2 cellular contexts compared by ENCODE assay signal in the genomic region with DNA sequence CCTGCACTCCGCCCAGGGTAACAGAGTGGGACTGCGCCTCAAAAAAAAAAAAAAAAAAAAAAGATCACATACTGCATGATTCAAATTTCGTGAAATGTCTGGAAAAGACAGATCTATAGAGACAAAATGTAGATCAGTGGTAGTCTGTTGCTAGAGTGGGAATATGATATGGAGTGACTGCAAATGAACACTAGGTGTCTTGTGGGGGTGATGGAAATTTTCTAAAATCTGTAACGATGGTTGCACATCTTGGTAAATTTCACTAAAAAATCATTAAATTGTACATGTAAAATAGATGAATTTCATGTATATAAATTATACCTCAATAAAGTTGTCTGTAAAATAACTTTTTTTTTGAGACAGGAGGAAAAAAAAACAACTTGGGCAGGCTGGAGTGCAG.
TF ChIP-seq lines count a peak whose summit lies in the region.

No MANE protein-coding gene starts in this region.

TF ChIP-seq in SK-N-SH, 30 proteins besides CTCF, POLR2A, EP300 and RAD21:
- TF ChIP-seq MXI1 (IDR thresholded peaks at IDR 0.05; ENCODE audit: low read depth, low read length) (no peak), USF2 (IDR thresholded peaks at IDR 0.05; ENCODE audit: borderline replicate concordance, low read depth, low read length) (no peak), FOXJ3 (CRISPR knock-in tag; IDR thresholded peaks at IDR 0.05) (no peak), RXRA (IDR thresholded peaks at IDR 0.05; ENCODE audit: borderline replicate concordance, low read depth) (no peak), CHD2 (IDR thresholded peaks at IDR 0.05; ENCODE audit: low read length, partially characterized antibody) (no peak), SMC3 (IDR thresholded peaks at IDR 0.05; ENCODE audit: low read depth, low read length) (no peak)

TF ChIP-seq in SK-N-SH treated with all-trans-retinoic acid at 6 μM for 48 hours, 23 proteins besides CTCF, POLR2A, EP300 and RAD21:
- TF ChIP-seq BACH2 (CRISPR knock-in tag; IDR thresholded peaks at IDR 0.05; ENCODE audit: borderline replicate concordance): no peak
- no peak for TF ChIP-seq GLIS3 (CRISPR knock-in tag; IDR thresholded peaks at IDR 0.05)
- no peak for TF ChIP-seq ZFP30 (CRISPR knock-in tag; IDR thresholded peaks at IDR 0.05)
- TF ChIP-seq ZNF70 (CRISPR knock-in tag; IDR thresholded peaks at IDR 0.05): no peak
- no peak for TF ChIP-seq OSR1 (CRISPR knock-in tag; IDR thresholded peaks at IDR 0.05)
- no peak for TF ChIP-seq ISL1 (CRISPR knock-in tag; IDR thresholded peaks at IDR 0.05)
- TF ChIP-seq ZNF565 (CRISPR knock-in tag; conservative IDR thresholded peaks at IDR 0.05; ENCODE audit: low read depth): no peak
- TF ChIP-seq SNAI2 (CRISPR knock-in tag; IDR thresholded peaks at IDR 0.05): no peak
- TF ChIP-seq, protein P1, sequence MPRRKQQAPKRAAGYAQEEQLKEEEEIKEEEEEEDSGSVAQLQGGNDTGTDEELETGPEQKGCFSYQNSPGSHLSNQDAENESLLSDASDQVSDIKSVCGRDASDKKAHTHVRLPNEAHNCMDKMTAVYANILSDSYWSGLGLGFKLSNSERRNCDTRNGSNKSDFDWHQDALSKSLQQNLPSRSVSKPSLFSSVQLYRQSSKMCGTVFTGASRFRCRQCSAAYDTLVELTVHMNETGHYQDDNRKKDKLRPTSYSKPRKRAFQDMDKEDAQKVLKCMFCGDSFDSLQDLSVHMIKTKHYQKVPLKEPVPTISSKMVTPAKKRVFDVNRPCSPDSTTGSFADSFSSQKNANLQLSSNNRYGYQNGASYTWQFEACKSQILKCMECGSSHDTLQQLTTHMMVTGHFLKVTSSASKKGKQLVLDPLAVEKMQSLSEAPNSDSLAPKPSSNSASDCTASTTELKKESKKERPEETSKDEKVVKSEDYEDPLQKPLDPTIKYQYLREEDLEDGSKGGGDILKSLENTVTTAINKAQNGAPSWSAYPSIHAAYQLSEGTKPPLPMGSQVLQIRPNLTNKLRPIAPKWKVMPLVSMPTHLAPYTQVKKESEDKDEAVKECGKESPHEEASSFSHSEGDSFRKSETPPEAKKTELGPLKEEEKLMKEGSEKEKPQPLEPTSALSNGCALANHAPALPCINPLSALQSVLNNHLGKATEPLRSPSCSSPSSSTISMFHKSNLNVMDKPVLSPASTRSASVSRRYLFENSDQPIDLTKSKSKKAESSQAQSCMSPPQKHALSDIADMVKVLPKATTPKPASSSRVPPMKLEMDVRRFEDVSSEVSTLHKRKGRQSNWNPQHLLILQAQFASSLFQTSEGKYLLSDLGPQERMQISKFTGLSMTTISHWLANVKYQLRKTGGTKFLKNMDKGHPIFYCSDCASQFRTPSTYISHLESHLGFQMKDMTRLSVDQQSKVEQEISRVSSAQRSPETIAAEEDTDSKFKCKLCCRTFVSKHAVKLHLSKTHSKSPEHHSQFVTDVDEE (CRISPR knock-in tag; IDR thresholded peaks at IDR 0.05): no peak
- no peak for TF ChIP-seq ZNF8 (CRISPR knock-in tag; IDR thresholded peaks at IDR 0.05)
- no peak for TF ChIP-seq CSDC2 (CRISPR knock-in tag; IDR thresholded peaks at IDR 0.05)
- TF ChIP-seq, protein P2, sequence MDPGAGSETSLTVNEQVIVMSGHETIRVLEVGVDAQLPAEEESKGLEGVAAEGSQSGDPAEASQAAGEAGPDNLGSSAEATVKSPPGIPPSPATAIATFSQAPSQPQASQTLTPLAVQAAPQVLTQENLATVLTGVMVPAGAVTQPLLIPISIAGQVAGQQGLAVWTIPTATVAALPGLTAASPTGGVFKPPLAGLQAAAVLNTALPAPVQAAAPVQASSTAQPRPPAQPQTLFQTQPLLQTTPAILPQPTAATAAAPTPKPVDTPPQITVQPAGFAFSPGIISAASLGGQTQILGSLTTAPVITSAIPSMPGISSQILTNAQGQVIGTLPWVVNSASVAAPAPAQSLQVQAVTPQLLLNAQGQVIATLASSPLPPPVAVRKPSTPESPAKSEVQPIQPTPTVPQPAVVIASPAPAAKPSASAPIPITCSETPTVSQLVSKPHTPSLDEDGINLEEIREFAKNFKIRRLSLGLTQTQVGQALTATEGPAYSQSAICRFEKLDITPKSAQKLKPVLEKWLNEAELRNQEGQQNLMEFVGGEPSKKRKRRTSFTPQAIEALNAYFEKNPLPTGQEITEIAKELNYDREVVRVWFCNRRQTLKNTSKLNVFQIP (CRISPR knock-in tag; IDR thresholded peaks at IDR 0.05; ENCODE audit: borderline replicate concordance, low read depth): no peak
- no peak for TF ChIP-seq ZFP3 (CRISPR knock-in tag; IDR thresholded peaks at IDR 0.05)
- TF ChIP-seq CREB5 (CRISPR knock-in tag; IDR thresholded peaks at IDR 0.05; ENCODE audit: low read depth): no peak
- TF ChIP-seq, protein P3, sequence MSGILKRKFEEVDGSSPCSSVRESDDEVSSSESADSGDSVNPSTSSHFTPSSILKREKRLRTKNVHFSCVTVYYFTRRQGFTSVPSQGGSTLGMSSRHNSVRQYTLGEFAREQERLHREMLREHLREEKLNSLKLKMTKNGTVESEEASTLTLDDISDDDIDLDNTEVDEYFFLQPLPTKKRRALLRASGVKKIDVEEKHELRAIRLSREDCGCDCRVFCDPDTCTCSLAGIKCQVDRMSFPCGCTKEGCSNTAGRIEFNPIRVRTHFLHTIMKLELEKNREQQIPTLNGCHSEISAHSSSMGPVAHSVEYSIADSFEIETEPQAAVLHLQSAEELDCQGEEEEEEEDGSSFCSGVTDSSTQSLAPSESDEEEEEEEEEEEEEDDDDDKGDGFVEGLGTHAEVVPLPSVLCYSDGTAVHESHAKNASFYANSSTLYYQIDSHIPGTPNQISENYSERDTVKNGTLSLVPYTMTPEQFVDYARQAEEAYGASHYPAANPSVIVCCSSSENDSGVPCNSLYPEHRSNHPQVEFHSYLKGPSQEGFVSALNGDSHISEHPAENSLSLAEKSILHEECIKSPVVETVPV (CRISPR knock-in tag; IDR thresholded peaks at IDR 0.05): no peak
- no peak for TF ChIP-seq PPARA (CRISPR knock-in tag; IDR thresholded peaks at IDR 0.05; ENCODE audit: borderline replicate concordance)
